ENCODE assay signal across 27 cellular contexts in the genomic region with DNA sequence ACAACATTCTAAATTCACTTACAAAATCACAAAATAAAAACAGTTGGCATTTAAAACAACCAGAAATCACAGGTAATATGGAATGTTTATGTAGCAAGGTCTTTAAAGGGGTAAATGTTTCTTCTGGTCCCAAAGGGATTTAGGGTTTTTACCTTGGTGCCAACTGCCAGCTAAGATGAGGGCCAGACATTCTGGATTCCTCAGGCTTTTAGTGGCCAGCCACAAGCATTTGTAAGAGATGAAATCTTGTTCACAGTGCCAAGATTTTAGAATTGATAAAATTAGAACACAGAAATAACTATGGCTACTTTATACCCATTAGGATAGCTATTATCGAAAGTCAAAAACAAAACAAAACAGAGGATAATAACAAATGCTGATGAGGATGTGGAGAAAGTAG.
A peak's percentile ranks its signal among the peaks of the same experiment; 100 is the strongest.
DNase-seq lines count a peak whose midpoint lies in the region; TF ChIP-seq lines count a peak whose summit lies in the region.
"Had no signal": no experiment of that assay in that cellular context is flagged by ENCODE, and none has a peak within 500 bp of the region (broad histone marks: within the 10 kb centered on the region; RNA-seq: fewer than 3 reads in every experiment).

No MANE protein-coding gene starts in this region.

- TF ChIP-seq POLR2A in prostate gland (IDR thresholded peaks at IDR 0.05), result no peak

- no peaks in the 10 kb centered on the region for H3K9me3 Mint-ChIP-seq in activated naive CD4-positive, alpha-beta T cell treated with anti-CD3 and anti-CD28 coated beads, Interleukin-2, amount 10 ng/mL, durations not matched to agents 7 days and 5 days
- H3K9me3 Mint-ChIP-seq: activated T-helper 1 cell treated with anti-CD3 and anti-CD28 coated beads, Interleukin-12 subunit alpha, Interleukin-12 subunit beta, Interleukin-2, Interleukin-4 antibody, amounts not matched to agents 30 ng/mL and 10 ng/mL and 1 ng/mL, durations not matched to agents 14 hours and 24 hours and 36 hours; CD8-positive, alpha-beta memory T cell had no signal

- H3K27me3 ChIP-seq in adipocyte (replicated peaks; ENCODE audit: control insufficient read depth, insufficient read depth, low read length), result no peaks in the 10 kb centered on the region
- H3K27me3 ChIP-seq in ascending aorta, result no peaks in the 10 kb centered on the region
- no peaks in the 10 kb centered on the region for H3K27me3 ChIP-seq in prostate gland (replicated peaks; ENCODE audit: insufficient read depth)
- H3K27me3 ChIP-seq: heart right ventricle, testis had no signal

- H3K27ac Mint-ChIP-seq in activated naive CD4-positive, alpha-beta T cell treated with anti-CD3 and anti-CD28 coated beads, Interleukin-2, amount 10 ng/mL, durations not matched to agents 7 days and 5 days, result peak overlapping the region; percentile 2
- H3K27ac Mint-ChIP-seq: activated T-helper 1 cell treated with anti-CD3 and anti-CD28 coated beads, Interleukin-12 subunit alpha, Interleukin-12 subunit beta, Interleukin-2, Interleukin-4 antibody, amounts not matched to agents 30 ng/mL and 10 ng/mL and 1 ng/mL, durations not matched to agents 14 hours and 24 hours and 36 hours; B cell had no signal

- H3K9ac ChIP-seq in adipocyte (ENCODE audit: low read length), result no peak overlapping the region

- 57% methylated on average over 1 of the region's 1 CpG for WGBS in prostate gland

- H3K9me3 ChIP-seq in adipocyte (ENCODE audit: control insufficient read depth, low read length) (no peaks in the 10 kb centered on the region), ascending aorta (no peaks in the 10 kb centered on the region), prostate gland (no peaks in the 10 kb centered on the region)
- H3K9me3 ChIP-seq: heart right ventricle, mucosa of descending colon, psoas muscle, testis had no signal

- H3K27ac ChIP-seq in ascending aorta, result no peak overlapping the region
- H3K27ac ChIP-seq in prostate gland, result no peak overlapping the region
- H3K27ac ChIP-seq: 22Rv1, heart right ventricle, psoas muscle, testis had no signal

- no peaks in the 10 kb centered on the region for H3K27me3 Mint-ChIP-seq in activated naive CD4-positive, alpha-beta T cell treated with anti-CD3 and anti-CD28 coated beads, Interleukin-2, amount 10 ng/mL, durations not matched to agents 7 days and 5 days
- H3K27me3 Mint-ChIP-seq: B cell; CD8-positive, alpha-beta memory T cell had no signal

- CTCF ChIA-PET in activated naive CD4-positive, alpha-beta T cell treated with anti-CD3 and anti-CD28 coated beads, Interleukin-2, amount 10 ng/mL, durations not matched to agents 7 days and 5 days (lab: Charles Lee), result no interaction called here

- no peak overlapping the region for H3K4me3 ChIP-seq in adipocyte (ENCODE audit: low read length)
- no peak overlapping the region for H3K4me3 ChIP-seq in fibroblast of mammary gland (ENCODE audit: control insufficient read depth, low read depth, low read length)
- H3K4me3 ChIP-seq in ascending aorta, result no peak overlapping the region
- H3K4me3 ChIP-seq in prostate gland, result no peak overlapping the region
- H3K4me3 ChIP-seq: heart right ventricle, K562, lung, mucosa of descending colon, psoas muscle, testis had no signal

- H3K4me3 Mint-ChIP-seq in activated naive CD4-positive, alpha-beta T cell treated with anti-CD3 and anti-CD28 coated beads, Interleukin-2, amount 10 ng/mL, durations not matched to agents 7 days and 5 days, result no peak overlapping the region
- H3K4me3 Mint-ChIP-seq: activated T-helper 1 cell treated with anti-CD3 and anti-CD28 coated beads, Interleukin-12 subunit alpha, Interleukin-12 subunit beta, Interleukin-2, Interleukin-4 antibody, amounts not matched to agents 30 ng/mL and 10 ng/mL and 1 ng/mL, durations not matched to agents 14 hours and 24 hours and 36 hours; B cell; CD8-positive, alpha-beta memory T cell had no signal

- peaks cover 13% of the 10 kb centered on the region for H3K4me1 ChIP-seq in adipocyte (ENCODE audit: control insufficient read depth, insufficient read depth, low read length)
- H3K4me1 ChIP-seq in ascending aorta, result no peaks in the 10 kb centered on the region
- H3K4me1 ChIP-seq in prostate gland (replicated peaks), result no peaks in the 10 kb centered on the region
- H3K4me1 ChIP-seq: psoas muscle, testis had no signal

- peaks cover 39% of the 10 kb centered on the region for H3K36me3 ChIP-seq in adipocyte (ENCODE audit: control insufficient read depth, insufficient read depth, low read length, severe bottlenecking)
- H3K36me3 ChIP-seq in ascending aorta, result no peaks in the 10 kb centered on the region
- no peaks in the 10 kb centered on the region for H3K36me3 ChIP-seq in prostate gland

- no peaks in the 10 kb centered on the region for H3K36me3 Mint-ChIP-seq in activated naive CD4-positive, alpha-beta T cell treated with anti-CD3 and anti-CD28 coated beads, Interleukin-2, amount 10 ng/mL, durations not matched to agents 7 days and 5 days

- H3K4me1 Mint-ChIP-seq in activated naive CD4-positive, alpha-beta T cell treated with anti-CD3 and anti-CD28 coated beads, Interleukin-2, amount 10 ng/mL, durations not matched to agents 7 days and 5 days, result no peaks in the 10 kb centered on the region
- H3K4me1 Mint-ChIP-seq: B cell; CD8-positive, alpha-beta memory T cell had no signal

- intact Hi-C loops in ascending aorta (cut with DNase I) (no loop called here), prostate gland (cut with DNase I) (no loop called here)

- no peak for DNase-seq in activated naive CD4-positive, alpha-beta T cell treated with anti-CD3 and anti-CD28 coated beads, Interleukin-2, amount 10 ng/mL, durations not matched to agents 7 days and 5 days
- no peak for DNase-seq in activated naive CD4-positive, alpha-beta T cell treated with Interleukin-2 at 50 U/mL for 16 hours
- DNase-seq in adipocyte (ENCODE audit: low read depth) (peak; percentile 68), fibroblast of mammary gland (ENCODE audit: low read depth) (peak; percentile 10), dermis blood vessel endothelial cell (no peak), NCI-H2171 (lab: John Stamatoyannopoulos, UW) (no peak), ascending aorta (ENCODE audit: low spot score in 2 of 2) (no peak), prostate gland (ENCODE audit: low spot score) (no peak)
- DNase-seq: activated CD4-positive, alpha-beta T cell treated with anti-CD3 and anti-CD28 coated beads, Interleukin-2, amount 50 U/mL, for 48 hours; activated naive CD4-positive, alpha-beta T cell treated with anti-CD3 and anti-CD28 coated beads, Interleukin-2, amount 50 U/mL, for 16 hours; CD8-positive, alpha-beta memory T cell; DMS 273 treated with DMSO at 0.1 percent for 48 hours; heart right ventricle; mucosa of descending colon; NCI-H1417; NCI-H2081 treated with DMSO at 0.1 percent for 48 hours; NCI-H446; NCI-H774; psoas muscle; RPMI8226; stimulated activated naive CD8-positive, alpha-beta T cell treated with anti-CD3 and anti-CD28 coated beads, Interleukin-15, Interleukin-2, amounts not matched to agents 100 U/mL and 50 U/mL, for 24 hours; testis had no signal

- TF ChIP-seq CTCF in fibroblast of mammary gland (conservative IDR thresholded peaks at IDR 0.05; ENCODE audit: control insufficient read depth, insufficient read depth, low read depth, low read length) (no peak), ascending aorta (IDR thresholded peaks at IDR 0.05) (no peak), prostate gland (IDR thresholded peaks at IDR 0.05) (no peak)

Comparison
In these comparisons a context has a peak if more than half of its experiments do, and no peak if none do; other contexts are left out.
1. DNase-seq: peak in adipocyte (single experiment) and fibroblast of mammary gland (single experiment); none in activated naive CD4-positive, alpha-beta T cell treated with anti-CD3 and anti-CD28 coated beads, Interleukin-2, amount 10 ng/mL, durations not matched to agents 7 days and 5 days (single experiment), activated naive CD4-positive, alpha-beta T cell treated with Interleukin-2 at 50 U/mL for 16 hours (single experiment), dermis blood vessel endothelial cell (single experiment), NCI-H2171 (single experiment), ascending aorta (0 of 2) and prostate gland (single experiment).